13 cellular contexts compared by ENCODE assay signal in the genomic region with DNA sequence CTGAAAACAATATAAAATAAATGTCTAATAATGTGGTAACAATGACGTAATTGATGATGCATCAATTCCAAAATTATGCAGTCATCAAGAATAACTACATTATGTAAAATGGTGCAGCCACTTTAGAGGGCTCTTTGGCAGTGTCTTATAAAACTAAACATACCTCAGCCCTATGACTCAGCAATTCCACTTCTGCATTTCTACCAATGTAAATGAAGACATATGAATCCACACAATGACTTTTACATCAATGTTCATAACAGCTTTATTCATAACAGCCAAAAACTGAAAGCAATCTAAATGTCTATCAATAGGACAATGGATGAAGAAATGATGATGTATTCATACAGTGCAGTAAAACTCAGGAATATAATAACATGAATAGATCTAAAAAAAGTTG.
DNase-seq lines count a peak whose midpoint lies in the region; ATAC-seq and TF ChIP-seq lines count a peak whose summit lies in the region.
"Had no signal": no experiment of that assay in that cellular context is flagged by ENCODE, and none has a peak within 500 bp of the region (broad histone marks: within the 10 kb centered on the region; RNA-seq: fewer than 3 reads in every experiment).

No MANE protein-coding gene starts in this region.

- H3K4me1 Mint-ChIP-seq in MCF 10A (ENCODE audit: insufficient read depth, unreplicated experiment) = no peaks in the 10 kb centered on the region

- H3K4me3 Mint-ChIP-seq in MCF 10A (ENCODE audit: unreplicated experiment) = no peak overlapping the region
- H3K4me3 Mint-ChIP-seq: activated naive CD8-positive, alpha-beta T cell; stimulated activated naive CD8-positive, alpha-beta T cell treated with anti-CD3 and anti-CD28 coated beads, Interleukin-15, Interleukin-2, amounts not matched to agents 100 ng/mL and 50 ng/mL, for 24 hours; T-helper 1 cell treated with Interleukin-12 subunit alpha and Interleukin-12 subunit beta and Interleukin-4 antibody, amounts not matched to agents 30 μg/mL and 1 μg/mL, for 36 hours had no signal

- no peak overlapping the region for H3K27ac ChIP-seq in breast epithelium
- H3K27ac ChIP-seq: psoas muscle had no signal

- DNase-seq in MCF 10A (ENCODE audit: unreplicated experiment) (peak; percentile 49), breast epithelium (ENCODE audit: low spot score in 2 of 2) (no peak), M059J (ENCODE audit: low read depth) (peak; percentile 12), astrocyte of the spinal cord (ENCODE audit: low read depth, low spot score) (peak; percentile 83)
- DNase-seq in activated naive CD4-positive, alpha-beta T cell (lab: John Stamatoyannopoulos, UW) = no peak
- DNase-seq: hypothalamus, psoas muscle had no signal

- no peaks in the 10 kb centered on the region for H3K36me3 ChIP-seq in breast epithelium

- no peak overlapping the region for H3K27ac Mint-ChIP-seq in MCF 10A (ENCODE audit: low read depth, unreplicated experiment)
- H3K27ac Mint-ChIP-seq: activated naive CD8-positive, alpha-beta T cell; stimulated activated naive CD8-positive, alpha-beta T cell treated with anti-CD3 and anti-CD28 coated beads, Interleukin-15, Interleukin-2, amounts not matched to agents 100 ng/mL and 50 ng/mL, for 24 hours; T-helper 1 cell treated with Interleukin-12 subunit alpha and Interleukin-12 subunit beta and Interleukin-4 antibody, amounts not matched to agents 30 μg/mL and 1 μg/mL, for 36 hours had no signal

- in situ Hi-C loops in astrocyte of the spinal cord (cut with HindIII; ENCODE audit: low sequenced_read_pairs) = no loop called here

- H3K27me3 ChIP-seq in breast epithelium = no peaks in the 10 kb centered on the region

- no peak for ATAC-seq in GM18873 (IDR thresholded peaks at IDR 0.05; ENCODE audit: low FRiP score, unreplicated experiment)
- no peak for ATAC-seq in HG02840 (IDR thresholded peaks at IDR 0.05; ENCODE audit: low FRiP score, unreplicated experiment)
- ATAC-seq in GM21390 (IDR thresholded peaks at IDR 0.05; ENCODE audit: unreplicated experiment) = no peak
- ATAC-seq: psoas muscle had no signal

- intact Hi-C loops in MCF 10A (cut with micrococcal nuclease) (no loop called here), breast epithelium (cut with DNase I; ENCODE audit: low total_unique reads) (no loop called here)

- H3K4me3 ChIP-seq in breast epithelium = no peak overlapping the region
- no peak overlapping the region for H3K4me3 ChIP-seq in astrocyte of the spinal cord (ENCODE audit: low read depth, low read length)
- H3K4me3 ChIP-seq: psoas muscle had no signal

- POLR2A ChIA-PET in MCF 10A (lab: Yijun Ruan, JAX) = no interaction called here

- H3K36me3 Mint-ChIP-seq in MCF 10A (ENCODE audit: insufficient read depth, unreplicated experiment) = no peaks in the 10 kb centered on the region
- H3K36me3 Mint-ChIP-seq: activated naive CD8-positive, alpha-beta T cell had no signal

- BruUV-seq in MCF 10A (replicated peaks; lab: Mats Ljungman, UMichigan) = no TSS peak

- TF ChIP-seq POLR2A in breast epithelium (IDR thresholded peaks at IDR 0.05) = no peak

- no peak for TF ChIP-seq CTCF in MCF 10A (IDR thresholded peaks at IDR 0.05; ENCODE audit: unreplicated experiment)
- no peak for TF ChIP-seq CTCF in breast epithelium (IDR thresholded peaks at IDR 0.05)
- TF ChIP-seq CTCF in astrocyte of the spinal cord (IDR thresholded peaks at IDR 0.05; ENCODE audit: low read depth, low read length) = no peak

- H3K9me3 Mint-ChIP-seq in MCF 10A (ENCODE audit: unreplicated experiment) = no peaks in the 10 kb centered on the region
- H3K9me3 Mint-ChIP-seq: stimulated activated naive CD8-positive, alpha-beta T cell treated with anti-CD3 and anti-CD28 coated beads, Interleukin-15, Interleukin-2, amounts not matched to agents 100 ng/mL and 50 ng/mL, for 24 hours; T-helper 1 cell treated with Interleukin-12 subunit alpha and Interleukin-12 subunit beta and Interleukin-4 antibody, amounts not matched to agents 30 μg/mL and 1 μg/mL, for 36 hours had no signal

- H3K9me3 ChIP-seq in breast epithelium = no peaks in the 10 kb centered on the region
- H3K9me3 ChIP-seq: psoas muscle had no signal

- H3K4me1 ChIP-seq in breast epithelium = no peaks in the 10 kb centered on the region

- CTCF ChIA-PET in MCF 10A (lab: Yijun Ruan, JAX) = interaction anchor here (0.9 kb wide), 1 partner anchor 10 kb away, joined by 4 read pairs; no protein-coding TSS in a partner anchor

- H3K27me3 Mint-ChIP-seq in MCF 10A (ENCODE audit: insufficient read depth, unreplicated experiment) = no peaks in the 10 kb centered on the region
- H3K27me3 Mint-ChIP-seq: activated naive CD8-positive, alpha-beta T cell; stimulated activated naive CD8-positive, alpha-beta T cell treated with anti-CD3 and anti-CD28 coated beads, Interleukin-15, Interleukin-2, amounts not matched to agents 100 ng/mL and 50 ng/mL, for 24 hours had no signal

Comparison
In these comparisons a context has a peak if more than half of its experiments do, and no peak if none do; other contexts are left out.
1. DNase-seq: peak in MCF 10A (single experiment), M059J (single experiment) and astrocyte of the spinal cord (single experiment); none in breast epithelium (0 of 2) and activated naive CD4-positive, alpha-beta T cell (0 of 4).